Comparison of ENCODE assay signal across 23 cellular contexts in the genomic region with DNA sequence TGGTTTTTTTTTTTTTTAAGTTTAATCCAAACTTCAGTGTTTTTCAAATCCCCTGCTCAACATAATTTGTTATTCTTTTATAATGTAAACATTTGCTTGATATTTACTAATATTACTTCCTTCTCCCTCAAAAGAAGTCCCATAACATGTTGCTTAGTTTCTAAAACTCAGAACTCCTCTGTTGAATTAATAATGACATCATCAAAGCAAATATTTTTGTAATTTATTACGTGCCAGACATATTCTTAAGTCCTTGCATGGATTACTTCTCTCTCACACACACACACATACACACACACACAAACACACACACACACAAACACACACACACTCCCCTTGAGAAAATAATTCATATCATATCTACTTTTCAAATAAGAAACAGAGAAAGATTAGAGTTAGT.
DNase-seq lines count a peak whose midpoint lies in the region; ATAC-seq, FAIRE-seq and TF ChIP-seq lines count a peak whose summit lies in the region.
"Had no signal": no experiment of that assay in that cellular context is flagged by ENCODE, and none has a peak within 500 bp of the region (broad histone marks: within the 10 kb centered on the region; RNA-seq: fewer than 3 reads in every experiment).

No MANE protein-coding gene starts in this region.

- no peak for ATAC-seq in GM23338
- no peak for ATAC-seq in HepG2
- no peak for ATAC-seq in CD8-positive, alpha-beta T cell
- ATAC-seq: HCT116 had no signal

- no peaks in the 10 kb centered on the region for H3K9me3 ChIP-seq in HepG2 (ENCODE audit: low read length)
- H3K9me3 ChIP-seq in CD8-positive, alpha-beta T cell (ENCODE audit: low read length): no peaks in the 10 kb centered on the region
- H3K9me3 ChIP-seq: BE2C; BLaER1 treated with 17β-estradiol and CSF1 and Interleukin-3, amounts not matched to agents 10 nM and 100 nM had no signal

- no peaks in the 10 kb centered on the region for H3K9me3 Mint-ChIP-seq in GM23338
- H3K9me3 Mint-ChIP-seq in CD8-positive, alpha-beta T cell: peaks cover 14% of the 10 kb centered on the region
- H3K9me3 Mint-ChIP-seq: H9 had no signal

- H3K27me3 ChIP-seq in GM23338 (ENCODE audit: insufficient read depth): no peaks in the 10 kb centered on the region
- H3K27me3 ChIP-seq in HepG2 (ENCODE audit: control insufficient read depth in 1 of 2, insufficient read depth in 2 of 2, low read length in 2 of 2): no peaks in the 10 kb centered on the region; a peak in 1 of 5 replicates
- H3K27me3 ChIP-seq in CD8-positive, alpha-beta T cell (ENCODE audit: insufficient read depth, low read length): no peaks in the 10 kb centered on the region
- no peaks in the 10 kb centered on the region for H3K27me3 ChIP-seq in brain microvascular endothelial cell (replicated peaks)
- H3K27me3 ChIP-seq: BE2C; BLaER1 treated with 17β-estradiol and CSF1 and Interleukin-3, amounts not matched to agents 10 nM and 100 nM had no signal

- H3K9me2 ChIP-seq in GM23338 (ENCODE audit: insufficient read depth): no peaks in the 10 kb centered on the region

- no peak overlapping the region for H3K4me3 Mint-ChIP-seq in GM23338
- no peak overlapping the region for H3K4me3 Mint-ChIP-seq in CD8-positive, alpha-beta T cell
- H3K4me3 Mint-ChIP-seq: CD14-positive monocyte; CD4-positive, alpha-beta T cell; H9; HFFc6 had no signal

- no peak overlapping the region for H3K4me3 ChIP-seq in GM23338
- no peak overlapping the region for H3K4me3 ChIP-seq in HepG2 (replicated peaks in 1 of 3; ENCODE audit: insufficient read depth in 1 of 3, low read depth in 2 of 3, low read length in 3 of 3)
- H3K4me3 ChIP-seq in CD8-positive, alpha-beta T cell (ENCODE audit: low read depth, low read length): no peak overlapping the region
- no peak overlapping the region for H3K4me3 ChIP-seq in brain microvascular endothelial cell (ENCODE audit: low read depth, low read length)
- H3K4me3 ChIP-seq: BLaER1 treated with 17β-estradiol and CSF1 and Interleukin-3, amounts not matched to agents 10 nM and 100 nM; GM23248 had no signal

- in situ Hi-C loops in HepG2 (cut with HindIII; ENCODE audit: extremely low pct_ligation_motif_present, low pct_unique_long_range_greater_than_20kb) (no loop called here), brain microvascular endothelial cell (cut with HindIII; ENCODE audit: low pct_ligation_motif_present, low sequenced_read_pairs) (no loop called here)

- no peak for TF ChIP-seq POLR2A in HepG2 (IDR thresholded peaks at IDR 0.05; ENCODE audit: insufficient read depth in 1 of 2, low read depth in 2 of 2, low read length in 2 of 2)

- peaks cover 30% of the 10 kb centered on the region for H3K4me1 ChIP-seq in GM23338 (ENCODE audit: insufficient read depth)
- no peaks in the 10 kb centered on the region for H3K4me1 ChIP-seq in HepG2 (ENCODE audit: insufficient read depth, low read length)
- no peaks in the 10 kb centered on the region for H3K4me1 ChIP-seq in CD8-positive, alpha-beta T cell (ENCODE audit: insufficient read depth, low read length)
- H3K4me1 ChIP-seq: BE2C had no signal

- H3K79me2 ChIP-seq in GM23338 (replicated peaks; ENCODE audit: insufficient read depth): no peaks in the 10 kb centered on the region
- no peaks in the 10 kb centered on the region for H3K79me2 ChIP-seq in HepG2 (ENCODE audit: insufficient read depth, low read length)

- DNase-seq in GM23338 (ENCODE audit: low spot score) (no peak), NCI-H69 (lab: John Stamatoyannopoulos, UW) (peak; percentile 1), HepG2 (ENCODE audit: low spot score) (no peak), brain microvascular endothelial cell (no peak), NK-92 (lab: John Stamatoyannopoulos, UW; ENCODE audit: unreplicated experiment) (no peak)
- DNase-seq in CD8-positive, alpha-beta T cell: no peak
- DNase-seq: AML-193; BE2C; Calu3; CD4-positive, alpha-beta T cell; COR-L47; DMS79; EL; GDM1; GM23248; H9; HFFc6 had no signal

- 0% methylated on average over 1 of the region's 1 CpG for WGBS in HepG2 (ENCODE audit: low lambda C conversion rate)

- peaks cover 26% of the 10 kb centered on the region for H3K4me1 Mint-ChIP-seq in GM23338
- H3K4me1 Mint-ChIP-seq in CD8-positive, alpha-beta T cell (ENCODE audit: low read depth): no peaks in the 10 kb centered on the region
- H3K4me1 Mint-ChIP-seq: CD14-positive monocyte had no signal

- POLR2A ChIA-PET in HepG2 (lab: Yijun Ruan, JAX): no interaction called here
- POLR2A ChIA-PET in CD8-positive, alpha-beta T cell (lab: Charles Lee): no interaction called here

- H3K36me3 ChIP-seq in GM23338 (ENCODE audit: insufficient read depth) (no peaks in the 10 kb centered on the region), HepG2 (replicated peaks in 1 of 2; ENCODE audit: control insufficient read depth in 1 of 2, insufficient read depth in 2 of 2, low read length in 2 of 2) (no peaks in the 10 kb centered on the region), brain microvascular endothelial cell (replicated peaks) (no peaks in the 10 kb centered on the region)
- H3K36me3 ChIP-seq in CD8-positive, alpha-beta T cell (ENCODE audit: insufficient read depth, low read length): no peaks in the 10 kb centered on the region
- H3K36me3 ChIP-seq: BE2C; BLaER1 treated with 17β-estradiol and CSF1 and Interleukin-3, amounts not matched to agents 10 nM and 100 nM had no signal

- H3K27me3 Mint-ChIP-seq in GM23338 (ENCODE audit: insufficient read depth, low read depth, poor library complexity): no peaks in the 10 kb centered on the region
- H3K27me3 Mint-ChIP-seq in CD8-positive, alpha-beta T cell (ENCODE audit: low read depth): no peaks in the 10 kb centered on the region
- H3K27me3 Mint-ChIP-seq: CD4-positive, alpha-beta T cell had no signal

- H3K9ac ChIP-seq in HepG2 (ENCODE audit: insufficient read depth, low read depth, low read length): no peak overlapping the region
- H3K9ac ChIP-seq: BLaER1 treated with 17β-estradiol and CSF1 and Interleukin-3, amounts not matched to agents 10 nM and 100 nM; GM23248 had no signal

- no TSS peak for BruUV-seq in HepG2 (replicated peaks; lab: Mats Ljungman, UMichigan)

- H3K36me3 Mint-ChIP-seq in GM23338 (ENCODE audit: low read depth): no peaks in the 10 kb centered on the region
- no peaks in the 10 kb centered on the region for H3K36me3 Mint-ChIP-seq in CD8-positive, alpha-beta T cell
- H3K36me3 Mint-ChIP-seq: CD14-positive monocyte had no signal

- intact Hi-C loops in HepG2 (cut with micrococcal nuclease; ENCODE audit: unreplicated experiment): no loop called here
- intact Hi-C loops in CD8-positive, alpha-beta T cell (cut with DNase I, micrococcal nuclease): no loop called here

- H3K4me2 ChIP-seq in GM23338: no peak overlapping the region
- H3K4me2 ChIP-seq in HepG2 (ENCODE audit: low read depth, low read length): no peak overlapping the region
- H3K4me2 ChIP-seq: BLaER1 treated with 17β-estradiol and CSF1 and Interleukin-3, amounts not matched to agents 10 nM and 100 nM had no signal

- no peaks in the 10 kb centered on the region for H3F3A ChIP-seq in GM23338 (replicated peaks; ENCODE audit: low read depth)

- no peak for TF ChIP-seq CTCF in GM23338 (conservative IDR thresholded peaks at IDR 0.05; ENCODE audit: low read depth in 2 of 2)
- no peak for TF ChIP-seq CTCF in HepG2 (CRISPR knock-in tag; IDR thresholded peaks at IDR 0.05)
- TF ChIP-seq CTCF in CD8-positive, alpha-beta T cell (IDR thresholded peaks at IDR 0.05): no peak
- no peak for TF ChIP-seq CTCF in brain microvascular endothelial cell (IDR thresholded peaks at IDR 0.05; ENCODE audit: low read depth, low read length, missing control alignments)

- TF ChIP-seq EP300 in HepG2 (IDR thresholded peaks at IDR 0.05; ENCODE audit: low read depth in 2 of 2, low read length in 2 of 2) (no peak), HepG2 (CRISPR knock-in tag; IDR thresholded peaks at IDR 0.05; ENCODE audit: borderline replicate concordance) (no peak)

- no peak for TF ChIP-seq RAD21 in HepG2 (CRISPR knock-in tag; IDR thresholded peaks at IDR 0.05)

- CTCF ChIA-PET in HepG2 (lab: Yijun Ruan, JAX; ENCODE audit: low intra/inter-chr PET ratio, low total read pairs): no interaction called here
- CTCF ChIA-PET in CD8-positive, alpha-beta T cell (lab: Charles Lee): no interaction called here

- peak overlapping the region; percentile 48; the same call in 1 of the 2 replicates for H3K27ac Mint-ChIP-seq in GM23338
- no peak overlapping the region for H3K27ac Mint-ChIP-seq in CD8-positive, alpha-beta T cell
- H3K27ac Mint-ChIP-seq: CD14-positive monocyte; CD4-positive, alpha-beta T cell; H9; HFFc6 had no signal

- H4K20me1 ChIP-seq in GM23338 (replicated peaks; ENCODE audit: insufficient read depth) (no peaks in the 10 kb centered on the region), HepG2 (ENCODE audit: insufficient read depth, low read length) (no peaks in the 10 kb centered on the region)
- H4K20me1 ChIP-seq: BLaER1 treated with 17β-estradiol and CSF1 and Interleukin-3, amounts not matched to agents 10 nM and 100 nM had no signal

- H2AFZ ChIP-seq in GM23338 (no peak overlapping the region), HepG2 (ENCODE audit: low read length) (no peak overlapping the region)
- H2AFZ ChIP-seq: GM23248 had no signal

- FAIRE-seq in HepG2 (lab: Jason Lieb, UNC): no peak
- FAIRE-seq: A204.1, GM12891, GM18507 had no signal

- H3K27ac ChIP-seq in GM23338 (ENCODE audit: low read depth) (no peak overlapping the region), HepG2 (ENCODE audit: extremely low read length, insufficient read depth, low read length) (no peak overlapping the region), brain microvascular endothelial cell (no peak overlapping the region)
- no peak overlapping the region for H3K27ac ChIP-seq in CD8-positive, alpha-beta T cell (ENCODE audit: low read depth, low read length)
- H3K27ac ChIP-seq: BLaER1 treated with 17β-estradiol and CSF1 and Interleukin-3, amounts not matched to agents 10 nM and 100 nM; GM23248 had no signal

TF ChIP-seq in GM23338, 12 proteins besides CTCF, POLR2A, EP300 and RAD21 (continues in another document):
- TF ChIP-seq EZH2 (IDR thresholded peaks at IDR 0.05; ENCODE audit: low read depth, unreplicated experiment): no peak

TF ChIP-seq in HepG2, 621 proteins besides CTCF, POLR2A, EP300 and RAD21 (continues in another document):
- TF ChIP-seq ATF7 (IDR thresholded peaks at IDR 0.05) (peak; percentile 95), ATF7 (CRISPR knock-in tag; IDR thresholded peaks at IDR 0.05) (no peak), ZNF503 (CRISPR knock-in tag; IDR thresholded peaks at IDR 0.05) (no peak)
